ENCODE assay signal across 10 cellular contexts in genomic region chr11:67284811-67285540, GRCh38. TPM values are rescaled to one million over a fixed set of nuclear protein-coding genes. Genes with fewer than 3 reads are reported as not detected.
DNase-seq lines count a peak whose midpoint lies in the region; ATAC-seq and TF ChIP-seq lines count a peak whose summit lies in the region.
"Had no signal": no experiment of that assay in that cellular context is flagged by ENCODE, and none has a peak within 500 bp of the region (broad histone marks: within the 10 kb centered on the region; RNA-seq: fewer than 3 reads in every experiment).

No MANE protein-coding gene starts in this region.

- peak overlapping the region; percentile 99 for H3K27ac ChIP-seq in VCaP
- H3K27ac ChIP-seq in left lung = peak overlapping the region in 1 of 2 donors; percentile 100

- no peaks in the 10 kb centered on the region for H3K27me3 Mint-ChIP-seq in activated CD4-positive, alpha-beta T cell treated with anti-CD3 and anti-CD28 coated beads, Interleukin-2, amount 10 ng/mL, durations not matched to agents 24 days and 14 days
- no peaks in the 10 kb centered on the region for H3K27me3 Mint-ChIP-seq in stimulated activated memory B cell treated with anti-CD40 and anti-IgM and Interleukin-4, amounts not matched to agents 10 μg/mL and 1 μg/mL and 100 μg/mL, for 72 hours

- H3K4me3 ChIP-seq in left lung = peak overlapping the region in 1 of 2 donors; percentile 89
- H3K4me3 ChIP-seq: MG63 had no signal

- no peaks in the 10 kb centered on the region for H3K9me3 Mint-ChIP-seq in activated CD4-positive, alpha-beta T cell treated with anti-CD3 and anti-CD28 coated beads, Interleukin-2, amount 10 ng/mL, durations not matched to agents 24 days and 14 days
- H3K9me3 Mint-ChIP-seq in stimulated activated memory B cell treated with anti-CD40 and anti-IgM and Interleukin-4, amounts not matched to agents 10 μg/mL and 1 μg/mL and 100 μg/mL, for 72 hours = no peaks in the 10 kb centered on the region

- ATAC-seq in left lung = no peak
- ATAC-seq in stimulated activated memory B cell treated with anti-CD40 and anti-IgM and Interleukin-4, amounts not matched to agents 10 μg/mL and 1 μg/mL and 100 μg/mL, for 72 hours = no peak

- H3K27me3 ChIP-seq in left lung = no peaks in the 10 kb centered on the region
- H3K27me3 ChIP-seq: MG63 had no signal

- no peak for DNase-seq in activated CD4-positive, alpha-beta T cell treated with anti-CD3 and anti-CD28 coated beads, Interleukin-2, amount 10 ng/mL, durations not matched to agents 24 days and 14 days
- no peak for DNase-seq in activated CD4-positive, alpha-beta T cell treated with anti-CD3 and anti-CD28 coated beads, Interleukin-2, amount 50 U/mL, for 4 hours
- DNase-seq in left lung (peak; percentile 36 to 86), NCI-H1694 treated with DMSO at 0.1 percent for 48 hours (lab: John Stamatoyannopoulos, UW) (no peak), NCI-H774 (lab: John Stamatoyannopoulos, UW) (no peak)
- no peak for DNase-seq in activated T-cell treated with anti-CD3 and anti-CD28 coated beads, Interleukin-2, amount 50 U/mL, for 48 hours
- DNase-seq: MG63; stimulated activated CD4-positive, alpha-beta T cell treated with anti-CD3 and anti-CD28 coated beads, Interleukin-1b, Interleukin-23, amount 100 ng/mL, for 48 hours had no signal

- TF ChIP-seq CTCF in VCaP (conservative IDR thresholded peaks at IDR 0.05) (no peak), left lung (IDR thresholded peaks at IDR 0.05) (no peak)

- peaks cover 0 to 75% of the 10 kb centered on the region in 2 donors for H3K36me3 ChIP-seq in left lung

- intact Hi-C loops in activated CD4-positive, alpha-beta T cell treated with anti-CD3 and anti-CD28 coated beads, Interleukin-2, amount 10 ng/mL, durations not matched to agents 24 days and 14 days (cut with micrococcal nuclease) = no loop called here
- intact Hi-C loops in left lung (cut with DNase I) = no loop called here

- H3K4me3 Mint-ChIP-seq in activated CD4-positive, alpha-beta T cell treated with anti-CD3 and anti-CD28 coated beads, Interleukin-2, amount 10 ng/mL, durations not matched to agents 24 days and 14 days = no peak overlapping the region
- H3K4me3 Mint-ChIP-seq in stimulated activated memory B cell treated with anti-CD40 and anti-IgM and Interleukin-4, amounts not matched to agents 10 μg/mL and 1 μg/mL and 100 μg/mL, for 72 hours = peak overlapping the region; percentile 30

- H3K27ac Mint-ChIP-seq in activated CD4-positive, alpha-beta T cell treated with anti-CD3 and anti-CD28 coated beads, Interleukin-2, amount 10 ng/mL, durations not matched to agents 24 days and 14 days = peak overlapping the region; percentile 60
- no peak overlapping the region for H3K27ac Mint-ChIP-seq in stimulated activated memory B cell treated with anti-CD40 and anti-IgM and Interleukin-4, amounts not matched to agents 10 μg/mL and 1 μg/mL and 100 μg/mL, for 72 hours

- peaks cover 11 to 88% of the 10 kb centered on the region in 2 donors for H3K4me1 ChIP-seq in left lung

- H3K4me1 Mint-ChIP-seq in activated CD4-positive, alpha-beta T cell treated with anti-CD3 and anti-CD28 coated beads, Interleukin-2, amount 10 ng/mL, durations not matched to agents 24 days and 14 days = peaks cover 33% of the 10 kb centered on the region
- peaks cover 41% of the 10 kb centered on the region for H3K4me1 Mint-ChIP-seq in stimulated activated memory B cell treated with anti-CD40 and anti-IgM and Interleukin-4, amounts not matched to agents 10 μg/mL and 1 μg/mL and 100 μg/mL, for 72 hours

- no peaks in the 10 kb centered on the region for H3K9me3 ChIP-seq in left lung
- H3K9me3 ChIP-seq: MG63 had no signal

- peaks cover 61% of the 10 kb centered on the region for H3K36me3 Mint-ChIP-seq in activated CD4-positive, alpha-beta T cell treated with anti-CD3 and anti-CD28 coated beads, Interleukin-2, amount 10 ng/mL, durations not matched to agents 24 days and 14 days (ENCODE audit: low read depth)
- peaks cover 56% of the 10 kb centered on the region for H3K36me3 Mint-ChIP-seq in stimulated activated memory B cell treated with anti-CD40 and anti-IgM and Interleukin-4, amounts not matched to agents 10 μg/mL and 1 μg/mL and 100 μg/mL, for 72 hours

RNA-seq across cellular contexts. Expression of gene ANKRD13D, which starts 4.1 kb away (rescaled TPM):
- 114 and 124 TPM in 2 replicates for total RNA-seq in activated CD4-positive, alpha-beta T cell treated with anti-CD3 and anti-CD28 coated beads, Interleukin-2, amount 10 ng/mL, durations not matched to agents 24 days and 14 days
- 10 to 100 TPM; 48.0 to 81.2 TPM for total RNA-seq in left lung

RNA-seq across cellular contexts. Expression of gene SSH3, which starts 18.4 kb away (rescaled TPM):
- 7.1 and 8.1 TPM in 2 replicates for total RNA-seq in activated CD4-positive, alpha-beta T cell treated with anti-CD3 and anti-CD28 coated beads, Interleukin-2, amount 10 ng/mL, durations not matched to agents 24 days and 14 days
- 10 to 100 TPM; 28.7 to 44.9 TPM for total RNA-seq in left lung

RNA-seq across cellular contexts. Expression of gene GRK2, which starts 18.7 kb away (rescaled TPM):
- total RNA-seq in activated CD4-positive, alpha-beta T cell treated with anti-CD3 and anti-CD28 coated beads, Interleukin-2, amount 10 ng/mL, durations not matched to agents 24 days and 14 days = 244 and 248 TPM in 2 replicates
- total RNA-seq in left lung = 100 to 1,000 TPM in 1 of 2 donors, 10 to 100 TPM in 1; 55.2 to 118 TPM

Comparison
In these comparisons a context has a peak if more than half of its experiments do, and no peak if none do; other contexts are left out.
1. DNase-seq: peak in left lung (2 of 2); none in activated CD4-positive, alpha-beta T cell treated with anti-CD3 and anti-CD28 coated beads, Interleukin-2, amount 10 ng/mL, durations not matched to agents 24 days and 14 days (single experiment), activated CD4-positive, alpha-beta T cell treated with anti-CD3 and anti-CD28 coated beads, Interleukin-2, amount 50 U/mL, for 4 hours (0 of 2), NCI-H1694 treated with DMSO at 0.1 percent for 48 hours (single experiment), NCI-H774 (single experiment) and activated T-cell treated with anti-CD3 and anti-CD28 coated beads, Interleukin-2, amount 50 U/mL, for 48 hours (0 of 2).